In the genomic region with DNA sequence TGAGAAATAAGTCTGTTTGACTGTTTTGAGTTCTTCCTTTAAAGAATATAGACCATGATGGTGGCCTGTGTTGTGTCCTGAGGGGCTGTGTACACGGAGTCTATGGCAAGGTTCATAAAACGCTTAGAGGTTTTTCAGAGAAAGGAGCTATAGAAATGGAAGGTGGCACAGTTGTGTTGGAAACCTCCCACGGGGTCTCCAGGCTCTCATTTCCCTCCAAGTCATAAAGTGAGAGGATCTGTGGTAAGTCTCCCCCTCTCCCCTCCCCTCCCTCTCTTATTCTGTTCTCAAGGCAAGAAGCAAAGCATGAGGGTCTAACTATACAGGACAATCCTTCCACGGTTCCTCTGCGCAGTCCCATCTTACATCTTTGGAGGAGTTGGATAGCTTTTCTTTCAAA, we compare ENCODE assay signal across 22 cellular contexts.
"Had no signal": no experiment of that assay in that cellular context is flagged by ENCODE, and none has a peak within 500 bp of the region (broad histone marks: within the 10 kb centered on the region; RNA-seq: fewer than 3 reads in every experiment).

No MANE protein-coding gene starts in this region.

- DNase-seq: colonic mucosa; cortex of kidney; dermis blood vessel endothelial cell; dorsolateral prefrontal cortex; effector CD4-positive, alpha-beta T cell; effector CD8-positive, alpha-beta T cell; effector memory CD4-positive, alpha-beta T cell; effector memory CD8-positive, alpha-beta T cell; endodermal cell; erythroblast; esophagus squamous epithelium; foreskin fibroblast; foreskin keratinocyte; foreskin melanocyte; gastrocnemius medialis; glutamatergic neuron; heart left ventricle; heart right ventricle had no signal

- H3K36me3 ChIP-seq: colonic mucosa, esophagus squamous epithelium, gastrocnemius medialis, gastroesophageal sphincter, heart left ventricle, heart right ventricle had no signal

- H3K4me1 ChIP-seq: colonic mucosa, esophagus squamous epithelium, foreskin keratinocyte, gastrocnemius medialis, gastroesophageal sphincter had no signal

- H3K9me3 ChIP-seq: colonic mucosa, esophagus squamous epithelium, gastrocnemius medialis, gastroesophageal sphincter, heart left ventricle, heart right ventricle had no signal

- H3K27ac ChIP-seq: colonic mucosa, coronary artery, dorsolateral prefrontal cortex, epithelial cell of prostate, esophagus squamous epithelium, foreskin keratinocyte, gastrocnemius medialis, gastroesophageal sphincter, heart left ventricle, heart right ventricle had no signal

- ATAC-seq: effector memory CD8-positive, alpha-beta T cell; esophagus mucosa; foreskin keratinocyte; gastrocnemius medialis; gastroesophageal sphincter; heart left ventricle; heart right ventricle had no signal

- H3K27me3 ChIP-seq: colonic mucosa, esophagus squamous epithelium, foreskin keratinocyte, gastroesophageal sphincter had no signal

- H3K4me3 ChIP-seq: colonic mucosa, coronary artery, dorsolateral prefrontal cortex, esophagus squamous epithelium, gastrocnemius medialis, gastroesophageal sphincter, heart left ventricle, heart right ventricle had no signal
